In genomic region chr1:161720956-161721737, GRCh38 we compare ENCODE assay signal across 1 cellular context.
TF ChIP-seq lines count a peak whose summit lies in the region.

TSS of gene FCRLB (plus strand) at chr1:161721544. CDS start at chr1:161722673, 1,129 bp downstream.

TF ChIP-seq in A549, 52 proteins besides CTCF, POLR2A, EP300 and RAD21 (continued from another document):
- TF ChIP-seq EHF (CRISPR knock-in tag; IDR thresholded peaks at IDR 0.05) (no peak), RNF2 (IDR thresholded peaks at IDR 0.05; ENCODE audit: borderline replicate concordance, low read depth) (no peak)
